ENCODE assay signal across 7 cellular contexts in the genomic region with DNA sequence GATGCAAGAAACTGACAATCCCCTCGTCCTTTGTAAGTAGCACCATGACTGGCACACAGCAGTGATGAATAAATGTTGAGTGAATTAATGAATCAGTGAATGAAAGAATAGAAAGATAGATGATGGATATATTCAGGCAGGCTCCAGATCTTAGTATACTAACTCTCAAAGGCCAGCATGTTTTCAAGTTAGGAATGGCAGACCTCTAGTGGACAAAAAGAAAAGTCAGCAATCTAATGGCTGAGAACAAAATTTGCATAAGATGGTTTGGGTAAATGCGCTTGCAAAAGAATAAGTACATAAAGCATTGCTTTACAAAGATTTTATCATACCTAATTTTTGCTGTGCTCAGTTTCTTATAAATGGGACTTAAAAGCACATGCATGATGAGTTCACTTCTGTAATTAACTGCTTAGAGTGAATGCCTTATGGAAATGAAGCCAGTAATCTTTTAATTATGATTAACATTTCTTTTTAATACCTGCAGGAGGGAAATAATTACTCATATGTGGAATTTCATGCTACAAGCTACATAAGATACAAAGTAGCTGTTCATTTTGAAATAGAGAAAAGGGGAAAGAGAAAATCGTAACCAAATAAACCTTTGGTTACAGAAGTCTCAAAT.
DNase-seq lines count a peak whose midpoint lies in the region; ATAC-seq, FAIRE-seq and TF ChIP-seq lines count a peak whose summit lies in the region.

No MANE protein-coding gene starts in this region.

- H2AK5ac ChIP-seq in H1 (ENCODE audit: low read depth, low read length), result no peak overlapping the region

- H4K5ac ChIP-seq in H1 (ENCODE audit: insufficient read length, low read depth, low read length), result no peak overlapping the region

- no peak overlapping the region for H3K18ac ChIP-seq in H1 (ENCODE audit: extremely low read depth, low read length)

- H3K36me3 Mint-ChIP-seq in mesothelial cell of epicardium, result no peaks in the 10 kb centered on the region

- no peaks in the 10 kb centered on the region for H3K4me1 Mint-ChIP-seq in mesothelial cell of epicardium

- no TSS peak for BruUV-seq in Panc1 (replicated peaks; lab: Mats Ljungman, UMichigan)

- POLR2A ChIA-PET in Panc1 (lab: Charles Lee), result no interaction called here
- POLR2A ChIA-PET in H1 (lab: Charles Lee; ENCODE audit: partially characterized antibody), result no interaction called here

- no peaks in the 10 kb centered on the region for H3K79me2 ChIP-seq in H1 (ENCODE audit: control insufficient read depth in 1 of 2, insufficient read depth in 2 of 2, low read length in 2 of 2)

- no peaks in the 10 kb centered on the region for H3K36me3 ChIP-seq in Panc1 (ENCODE audit: control insufficient read depth, insufficient read depth, low read length)
- no peaks in the 10 kb centered on the region for H3K36me3 ChIP-seq in H1 (ENCODE audit: control insufficient read depth in 2 of 4, insufficient read depth in 4 of 4, low read length in 3 of 4)

- H3K9me3 ChIP-seq in Panc1 (ENCODE audit: control insufficient read depth, insufficient read depth, low read depth, low read length) (no peaks in the 10 kb centered on the region), H1 (ENCODE audit: insufficient read depth in 2 of 2, low read depth in 1 of 2, low read length in 1 of 2) (peaks cover 0 to 4% of the 10 kb centered on the region in 2 experiments; a peak in 1 of 4 replicates)

- H3K23me2 ChIP-seq in H1 (ENCODE audit: low read depth, low read length), result no peaks in the 10 kb centered on the region; the same call in 1 of the 2 replicates

- TF ChIP-seq RAD21 in H1 (IDR thresholded peaks at IDR 0.05 in 1 of 2, conservative IDR thresholded peaks at IDR 0.05 in 1 of 2; ENCODE audit: low read depth in 2 of 2, low read length in 2 of 2), result peak; percentile 87 to 90

- H3K9me3 Mint-ChIP-seq in mesothelial cell of epicardium, result no peaks in the 10 kb centered on the region

- TF ChIP-seq CTCF in Panc1 (IDR thresholded peaks at IDR 0.05) (peak; percentile 66; the same call in 1 of the 2 replicates), H1 (IDR thresholded peaks at IDR 0.05; ENCODE audit: control extremely low read depth in 1 of 3, insufficient read depth in 1 of 3, low read depth in 1 of 3, low read length in 3 of 3) (peak in 2 of 3 experiments; percentile 72 to 76; a peak in 3 of 4 replicates), mesothelial cell of epicardium (IDR thresholded peaks at IDR 0.05; ENCODE audit: unreplicated experiment) (peak; percentile 68)

- CTCF ChIA-PET in Panc1 (lab: Charles Lee), result no interaction called here
- CTCF ChIA-PET in H1 (lab: Charles Lee; ENCODE audit: partially characterized antibody), result interaction anchor here (0.6 to 3.5 kb wide), 17 partner anchors 11 to 292 kb away, joined by 3 to 35 read pairs (median 3); partner anchors contain the start of gene GPRIN3

- no peak overlapping the region for H3K9ac ChIP-seq in H1 (replicated peaks in 1 of 4; ENCODE audit: extremely low read depth in 1 of 4, low read depth in 3 of 4, low read length in 3 of 4)

- TF ChIP-seq POLR2A in H1 (IDR thresholded peaks at IDR 0.05; ENCODE audit: control extremely low read depth in 1 of 2, low read depth in 2 of 2, low read length in 2 of 2), result no peak

- H2BK12ac ChIP-seq in H1 (ENCODE audit: low read depth, low read length), result no peak overlapping the region

- H3K23ac ChIP-seq in H1 (ENCODE audit: insufficient read length), result no peak overlapping the region

- DNase-seq in EL (peak; percentile 4), HS-27A (ENCODE audit: low read depth) (peak; percentile 5), Panc1 (ENCODE audit: low read depth, low spot score) (no peak), H1 (ENCODE audit: low read depth in 1 of 2, low spot score in 2 of 2) (no peak), mesothelial cell of epicardium (ENCODE audit: low spot score in 2 of 2, unreplicated experiment in 2 of 2) (no peak), NCI-H524 treated with DMSO at 0.1 percent for 48 hours (lab: John Stamatoyannopoulos, UW) (no peak)

- no peak overlapping the region for H3K4ac ChIP-seq in H1 (replicated peaks; ENCODE audit: insufficient read length, low read depth, low read length)

- H4K20me1 ChIP-seq in H1 (replicated peaks in 1 of 2; ENCODE audit: control insufficient read depth in 1 of 2, insufficient read depth in 2 of 2, low read length in 2 of 2), result no peaks in the 10 kb centered on the region

- no peak overlapping the region for H3K27ac Mint-ChIP-seq in mesothelial cell of epicardium

- in situ Hi-C loops in Panc1 (cut with HindIII; ENCODE audit: low pct_unique_long_range_greater_than_20kb, low sequenced_read_pairs), result no loop called here

- no peaks in the 10 kb centered on the region for H3K79me1 ChIP-seq in H1 (ENCODE audit: low read depth, low read length)

- H2BK120ac ChIP-seq in H1 (replicated peaks; ENCODE audit: low read depth, low read length), result no peak overlapping the region

- H2BK20ac ChIP-seq in H1 (ENCODE audit: low read length), result no peak overlapping the region

- 58% methylated on average over 3 of the region's 3 CpGs; no CpG with 5 or more reads in 1 of the 2 experiments for WGBS in H1 (ENCODE audit: extremely low coverage in 1 of 2, insufficient coverage in 1 of 2, insufficient read length in 1 of 2, insufficient replicate concordance in 2 of 2, low coverage in 1 of 2, low lambda C conversion rate in 2 of 2, missing lambda C conversion rate in 1 of 2), 2 experiments

- H3K14ac ChIP-seq in H1 (ENCODE audit: insufficient read length), result no peak overlapping the region

- TF ChIP-seq EP300 in H1 (IDR thresholded peaks at IDR 0.05; ENCODE audit: borderline replicate concordance in 1 of 2, low read depth in 2 of 2, low read length in 2 of 2), result no peak

- H3K27me3 ChIP-seq in Panc1 (ENCODE audit: control insufficient read depth, insufficient read depth, low read length), result no peaks in the 10 kb centered on the region
- no peaks in the 10 kb centered on the region for H3K27me3 ChIP-seq in H1 (replicated peaks in 1 of 4; ENCODE audit: control insufficient read depth in 3 of 4, extremely low read depth in 1 of 4, insufficient read depth in 3 of 4, low read length in 3 of 4)

- H3K27me3 Mint-ChIP-seq in mesothelial cell of epicardium (ENCODE audit: low read depth), result peaks cover 6% of the 10 kb centered on the region

- H3K4me3 ChIP-seq in Panc1 (ENCODE audit: low read depth in 2 of 2, low read length in 2 of 2) (no peak overlapping the region), H1 (ENCODE audit: extremely low read depth in 1 of 4, insufficient read depth in 2 of 4, low read depth in 3 of 4, low read length in 4 of 4) (no peak overlapping the region)

- FAIRE-seq in H1 (lab: Jason Lieb, UNC), result no peak

- peak; percentile 62 for ATAC-seq in GM21381 (IDR thresholded peaks at IDR 0.05; ENCODE audit: unreplicated experiment)
- no peak for ATAC-seq in Panc1

- intact Hi-C loops in Panc1 (cut with micrococcal nuclease; ENCODE audit: unreplicated experiment), result loop anchor here (1.0 to 2.0 kb wide), 2 partner anchors 208 to 276 kb away; no protein-coding TSS in a partner anchor

- no peak overlapping the region for H3K4me3 Mint-ChIP-seq in mesothelial cell of epicardium

- H2BK15ac ChIP-seq in H1 (ENCODE audit: low read length), result no peak overlapping the region

- no peak overlapping the region for H3K27ac ChIP-seq in Panc1 (ENCODE audit: low read length)
- H3K27ac ChIP-seq in H1 (ENCODE audit: low read depth, low read length), result no peak overlapping the region

- H2BK5ac ChIP-seq in H1 (ENCODE audit: low read depth, low read length), result no peak overlapping the region

- no peak overlapping the region for H4K8ac ChIP-seq in H1 (ENCODE audit: extremely low read depth, insufficient read depth, low read length)

- H4K91ac ChIP-seq in H1 (replicated peaks; ENCODE audit: insufficient read length, low read length), result no peak overlapping the region

- H3K56ac ChIP-seq in H1 (replicated peaks; ENCODE audit: insufficient read length, low read depth, low read length), result no peak overlapping the region

- no peak overlapping the region for H2AFZ ChIP-seq in H1 (ENCODE audit: low read length)

- no peak overlapping the region for H3K4me2 ChIP-seq in H1 (ENCODE audit: insufficient read depth in 1 of 2, low read depth in 2 of 2, low read length in 2 of 2)

- no peaks in the 10 kb centered on the region for H3K4me1 ChIP-seq in Panc1 (ENCODE audit: control insufficient read depth, insufficient read depth, low read length)
- no peaks in the 10 kb centered on the region; a peak in 1 of 7 replicates for H3K4me1 ChIP-seq in H1 (replicated peaks in 1 of 4; ENCODE audit: control insufficient read depth in 3 of 4, insufficient read depth in 4 of 4, low read length in 3 of 4)

TF ChIP-seq in H1, 55 proteins besides CTCF, POLR2A, EP300 and RAD21:
- TF ChIP-seq TAF1 (IDR thresholded peaks at IDR 0.05; ENCODE audit: low read depth, low read length) (no peak), CBX8 (IDR thresholded peaks at IDR 0.05; ENCODE audit: borderline replicate concordance, low read depth, low read length) (no peak), YY1 (IDR thresholded peaks at IDR 0.05; ENCODE audit: low read depth, low read length) (peak; percentile 8; the same call in 1 of the 2 replicates), EGR1 (IDR thresholded peaks at IDR 0.05; ENCODE audit: borderline replicate concordance, low read depth, low read length) (no peak)

Comparison
In these comparisons a context has a peak if more than half of its experiments do, and no peak if none do; other contexts are left out.
1. DNase-seq: peak in EL (single experiment) and HS-27A (single experiment); none in Panc1 (single experiment), H1 (0 of 2), mesothelial cell of epicardium (0 of 2) and NCI-H524 treated with DMSO at 0.1 percent for 48 hours (single experiment).
2. Peak in every context shown above with its lines, with median percentiles within 50 percentile points of each other: CTCF ChIP-seq.